Comparison of ENCODE assay signal across 23 cellular contexts in the genomic region with DNA sequence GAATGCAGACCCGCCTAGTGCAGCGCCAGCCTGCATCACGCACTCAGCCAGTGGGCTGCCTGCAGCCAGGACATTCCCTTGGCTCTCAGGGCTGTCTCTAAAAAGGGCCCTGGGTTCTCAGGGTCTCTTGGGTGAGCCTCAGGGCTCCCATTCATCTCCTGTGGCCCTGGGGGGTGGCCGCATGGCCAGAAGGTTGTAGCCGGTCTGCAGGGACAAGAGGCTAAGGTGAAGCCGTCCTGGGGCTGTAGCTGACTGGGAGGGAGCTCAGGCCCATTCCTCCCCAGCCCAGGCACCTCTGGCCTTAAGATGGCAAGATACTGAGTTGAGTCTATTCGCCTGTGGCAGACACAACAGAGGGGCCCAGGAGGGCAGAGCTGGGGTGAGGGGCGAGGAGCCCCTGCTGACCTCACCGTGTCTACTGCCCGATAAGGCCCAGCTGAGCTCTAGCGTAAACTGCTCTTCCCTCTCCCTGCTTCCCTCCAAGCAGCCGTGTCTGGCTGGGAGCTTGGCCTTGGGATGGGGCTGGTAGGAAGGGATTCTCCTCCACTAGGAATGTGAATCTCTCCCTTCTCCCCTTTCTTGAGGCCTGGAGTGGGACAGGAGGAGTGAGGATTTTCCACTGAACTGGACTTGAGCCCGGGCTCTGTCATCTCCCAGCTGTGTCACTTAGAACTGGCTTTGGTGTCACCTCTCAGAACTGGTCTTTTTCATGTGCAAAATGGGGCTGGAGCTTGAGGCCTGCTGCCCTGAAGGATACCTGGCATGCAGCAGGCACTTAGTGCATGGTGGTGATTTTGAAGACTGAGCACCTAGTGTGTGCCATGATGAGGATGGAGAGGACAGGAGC. TPM values are rescaled to one million over a fixed set of nuclear protein-coding genes. Genes with fewer than 3 reads are reported as not detected.
"Had no signal": no experiment of that assay in that cellular context is flagged by ENCODE, and none has a peak within 500 bp of the region (broad histone marks: within the 10 kb centered on the region; RNA-seq: fewer than 3 reads in every experiment).

No MANE protein-coding gene starts in this region.

- H3K27me3 Mint-ChIP-seq: activated naive CD8-positive, alpha-beta T cell had no signal

- H3K27me3 ChIP-seq: adrenal gland, colonic mucosa, neural progenitor cell had no signal

- H3K36me3 ChIP-seq: adrenal gland, colonic mucosa, gastroesophageal sphincter, neural progenitor cell, prostate gland, stomach, suprapubic skin, tibial nerve had no signal

- H3K4me1 ChIP-seq: adrenal gland, colonic mucosa, gastroesophageal sphincter, neural progenitor cell, prostate gland, stomach, suprapubic skin, tibial nerve had no signal

- H3K27ac ChIP-seq: adrenal gland, colonic mucosa, dorsolateral prefrontal cortex, gastroesophageal sphincter, neural progenitor cell, prostate gland, stomach, suprapubic skin, tibial nerve had no signal

- H3K4me3 ChIP-seq: adrenal gland, colonic mucosa, dorsolateral prefrontal cortex, gastroesophageal sphincter, lung, neural progenitor cell, prostate gland, stomach, suprapubic skin, tibial nerve had no signal

- H3K4me1 Mint-ChIP-seq: activated CD4-positive, alpha-beta T cell treated with anti-CD3 and anti-CD28 coated beads, Interleukin-2, amount 10 ng/mL, durations not matched to agents 7 days and 5 days; central memory CD8-positive, alpha-beta T cell; naive thymus-derived CD8-positive, alpha-beta T cell; stimulated activated effector memory CD8-positive, alpha-beta T cell treated with anti-CD3 and anti-CD28 coated beads, Interleukin-12 subunit alpha, Interleukin-12 subunit beta, amount 100 ng/mL, for 72 hours had no signal

- H3K36me3 Mint-ChIP-seq: activated naive CD8-positive, alpha-beta T cell; naive thymus-derived CD8-positive, alpha-beta T cell; neural progenitor cell; stimulated activated effector memory CD8-positive, alpha-beta T cell treated with anti-CD3 and anti-CD28 coated beads, Interleukin-12 subunit alpha, Interleukin-12 subunit beta, amount 100 ng/mL, for 72 hours had no signal

- H3K27ac Mint-ChIP-seq: activated CD4-positive, alpha-beta T cell treated with anti-CD3 and anti-CD28 coated beads, Interleukin-2, amount 10 ng/mL, durations not matched to agents 7 days and 5 days; activated CD8-positive, alpha-beta T cell treated with anti-CD3 and anti-CD28 coated beads, Interleukin-2, amount 10 ng/mL, durations not matched to agents 7 days and 5 days; activated naive CD8-positive, alpha-beta T cell; effector memory CD8-positive, alpha-beta T cell; naive thymus-derived CD8-positive, alpha-beta T cell; neural progenitor cell; stimulated activated effector memory CD8-positive, alpha-beta T cell treated with anti-CD3 and anti-CD28 coated beads, Interleukin-12 subunit alpha, Interleukin-12 subunit beta, amount 100 ng/mL, for 72 hours had no signal

- H2AFZ ChIP-seq: neural progenitor cell had no signal

- DNase-seq: activated CD4-positive, alpha-beta T cell treated with anti-CD3 and anti-CD28 coated beads, Interleukin-2, amount 10 ng/mL, durations not matched to agents 7 days and 5 days; activated CD8-positive, alpha-beta T cell treated with anti-CD3 and anti-CD28 coated beads, Interleukin-2, amount 10 ng/mL, durations not matched to agents 7 days and 5 days; activated gamma-delta T cell treated with Interleukin-2 at 50 U/mL for 16 hours; activated T-cell treated with anti-CD3 and anti-CD28 coated beads, Interleukin-2, amount 50 U/mL, for 1 hour; colonic mucosa; effector memory CD8-positive, alpha-beta T cell; head of caudate nucleus; hypothalamus; stimulated activated CD4-positive, alpha-beta T cell treated with anti-CD3 and anti-CD28 coated beads, Interleukin-2, amount 100 ng/mL, for 24 hours; stomach had no signal

- H3K4me3 Mint-ChIP-seq: activated CD4-positive, alpha-beta T cell treated with anti-CD3 and anti-CD28 coated beads, Interleukin-2, amount 10 ng/mL, durations not matched to agents 7 days and 5 days; activated CD8-positive, alpha-beta T cell treated with anti-CD3 and anti-CD28 coated beads, Interleukin-2, amount 10 ng/mL, durations not matched to agents 7 days and 5 days; activated naive CD8-positive, alpha-beta T cell; central memory CD8-positive, alpha-beta T cell; effector memory CD8-positive, alpha-beta T cell; naive thymus-derived CD8-positive, alpha-beta T cell; neural progenitor cell; stimulated activated effector memory CD8-positive, alpha-beta T cell treated with anti-CD3 and anti-CD28 coated beads, Interleukin-12 subunit alpha, Interleukin-12 subunit beta, amount 100 ng/mL, for 72 hours had no signal

- H3K9me3 Mint-ChIP-seq: activated CD4-positive, alpha-beta T cell treated with anti-CD3 and anti-CD28 coated beads, Interleukin-2, amount 10 ng/mL, durations not matched to agents 7 days and 5 days; central memory CD8-positive, alpha-beta T cell; effector memory CD8-positive, alpha-beta T cell; naive thymus-derived CD8-positive, alpha-beta T cell; neural progenitor cell; stimulated activated effector memory CD8-positive, alpha-beta T cell treated with anti-CD3 and anti-CD28 coated beads, Interleukin-12 subunit alpha, Interleukin-12 subunit beta, amount 100 ng/mL, for 72 hours had no signal

- H3K9me3 ChIP-seq: adrenal gland, colonic mucosa, gastroesophageal sphincter, prostate gland, stomach, suprapubic skin, tibial nerve had no signal

- ATAC-seq: activated CD8-positive, alpha-beta T cell treated with anti-CD3 and anti-CD28 coated beads, Interleukin-2, amount 10 ng/mL, durations not matched to agents 7 days and 5 days; effector memory CD8-positive, alpha-beta T cell; gastroesophageal sphincter; naive thymus-derived CD8-positive, alpha-beta T cell; stimulated activated effector memory CD8-positive, alpha-beta T cell treated with anti-CD3 and anti-CD28 coated beads, Interleukin-12 subunit alpha, Interleukin-12 subunit beta, amount 100 ng/mL, for 72 hours had no signal

- H3K4me2 ChIP-seq: neural progenitor cell had no signal

RNA-seq across cellular contexts. Expression of gene INHBB, which starts 37.9 kb away (rescaled TPM):
- total RNA-seq: activated CD4-positive, alpha-beta T cell treated with anti-CD3 and anti-CD28 coated beads, Interleukin-2, amount 10 ng/mL, durations not matched to agents 7 days and 5 days; activated CD8-positive, alpha-beta T cell treated with anti-CD3 and anti-CD28 coated beads, Interleukin-2, amount 10 ng/mL, durations not matched to agents 7 days and 5 days; naive thymus-derived CD8-positive, alpha-beta T cell; T-helper 2 cell treated with Interferon-gamma antibody and Interleukin-4, amounts not matched to agents 100 ng/mL and 5 ng/mL, for 36 hours had no signal
- polyA plus RNA-seq: naive thymus-derived CD8-positive, alpha-beta T cell had no signal
